Comparison of ENCODE assay signal across 8 cellular contexts in the genomic region with DNA sequence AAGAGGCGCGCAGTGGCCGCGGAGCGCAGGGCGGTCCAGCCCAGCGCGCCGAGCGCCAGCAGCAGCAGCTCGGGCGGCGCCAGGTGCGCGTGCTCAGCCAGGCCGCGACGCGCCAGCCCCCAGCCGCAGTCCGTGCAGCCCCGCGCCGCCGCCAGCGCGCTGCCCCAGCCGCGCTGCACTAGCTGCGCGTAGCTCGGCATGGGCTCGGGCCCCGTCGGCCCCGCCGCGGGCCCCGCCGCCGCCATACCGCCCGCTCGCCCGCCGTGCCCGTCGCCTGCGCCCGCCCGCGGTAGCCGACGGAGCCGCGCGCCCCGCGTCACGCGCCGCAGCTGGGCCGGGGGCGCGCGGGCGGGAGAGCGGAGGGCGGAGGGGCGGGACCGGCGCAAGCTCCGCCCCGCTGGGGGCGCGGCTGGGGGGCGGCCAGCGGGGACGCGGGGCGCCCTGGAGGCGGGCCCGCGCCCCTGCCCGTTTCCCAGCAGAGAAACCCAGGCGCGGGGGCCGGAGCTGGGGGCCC. TPM values are rescaled to one million over a fixed set of nuclear protein-coding genes. Genes with fewer than 3 reads are reported as not detected.
DNase-seq lines count a peak whose midpoint lies in the region; ATAC-seq, FAIRE-seq and TF ChIP-seq lines count a peak whose summit lies in the region.

A gene with protein sequence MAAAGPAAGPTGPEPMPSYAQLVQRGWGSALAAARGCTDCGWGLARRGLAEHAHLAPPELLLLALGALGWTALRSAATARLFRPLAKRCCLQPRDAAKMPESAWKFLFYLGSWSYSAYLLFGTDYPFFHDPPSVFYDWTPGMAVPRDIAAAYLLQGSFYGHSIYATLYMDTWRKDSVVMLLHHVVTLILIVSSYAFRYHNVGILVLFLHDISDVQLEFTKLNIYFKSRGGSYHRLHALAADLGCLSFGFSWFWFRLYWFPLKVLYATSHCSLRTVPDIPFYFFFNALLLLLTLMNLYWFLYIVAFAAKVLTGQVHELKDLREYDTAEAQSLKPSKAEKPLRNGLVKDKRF (minus strand): TSS at position 331 of the 514 bp plus-strand sequence. CDS start 86 bp downstream, at position 245.

- DNase-seq in T-helper 1 cell (no peak), SK-N-MC (ENCODE audit: low read depth, low spot score) (no peak), fibroblast of the aortic adventitia (ENCODE audit: low read depth) (no peak), progenitor cell of endocrine pancreas (ENCODE audit: low spot score, unreplicated experiment) (no peak), COLO829 (ENCODE audit: low spot score) (no peak), small intestine (no peak)

- H3K4me1 ChIP-seq in small intestine (ENCODE audit: control insufficient read depth in 2 of 2, insufficient read depth in 1 of 2, low read depth in 1 of 2, low read length in 1 of 2): peaks cover 2% of the 10 kb centered on the region in 2 donors

- no peak for ATAC-seq in GM21367 (IDR thresholded peaks at IDR 0.05; ENCODE audit: unreplicated experiment)

- H3K9me3 ChIP-seq in SK-N-MC (ENCODE audit: low read depth, low read length) (no peaks in the 10 kb centered on the region), small intestine (ENCODE audit: control insufficient read depth, low read depth) (no peaks in the 10 kb centered on the region)

- H3K4me3 ChIP-seq in SK-N-MC: peak within 1 kb of the TSS; percentile 83
- H3K4me3 ChIP-seq in fibroblast of the aortic adventitia (ENCODE audit: low read depth, low read length): peak within 1 kb of the TSS; percentile 64
- H3K4me3 ChIP-seq in small intestine (ENCODE audit: low read depth in 1 of 2, low read length in 2 of 2): peak within 1 kb of the TSS in 1 of 2 donors; percentile 40

- H3K9me3 Mint-ChIP-seq in T-helper 1 cell treated with Interleukin-12 subunit alpha and Interleukin-12 subunit beta and Interleukin-4 antibody, amounts not matched to agents 30 μg/mL and 1 μg/mL, for 36 hours: no peaks in the 10 kb centered on the region
- H3K9me3 Mint-ChIP-seq in progenitor cell of endocrine pancreas (ENCODE audit: low read depth): no peaks in the 10 kb centered on the region

- 1 to 3% (median 2%) methylated on average over 16 to 88 of the region's 88 CpGs for WGBS in small intestine, 3 donors

- peaks cover 2% of the 10 kb centered on the region for H3K4me1 Mint-ChIP-seq in T-helper 1 cell treated with Interleukin-12 subunit alpha and Interleukin-12 subunit beta and Interleukin-4 antibody, amounts not matched to agents 30 μg/mL and 1 μg/mL, for 36 hours (ENCODE audit: low read depth)
- H3K4me1 Mint-ChIP-seq in progenitor cell of endocrine pancreas (ENCODE audit: low read depth): peaks cover 10% of the 10 kb centered on the region

- H3K27ac Mint-ChIP-seq in T-helper 1 cell treated with Interleukin-12 subunit alpha and Interleukin-12 subunit beta and Interleukin-4 antibody, amounts not matched to agents 30 μg/mL and 1 μg/mL, for 36 hours: no peak within 1 kb of the TSS
- peak within 1 kb of the TSS; percentile 73 for H3K27ac Mint-ChIP-seq in progenitor cell of endocrine pancreas

- H3K27me3 Mint-ChIP-seq in T-helper 1 cell treated with Interleukin-12 subunit alpha and Interleukin-12 subunit beta and Interleukin-4 antibody, amounts not matched to agents 30 μg/mL and 1 μg/mL, for 36 hours (ENCODE audit: low read depth): peaks cover 27% of the 10 kb centered on the region
- H3K27me3 Mint-ChIP-seq in progenitor cell of endocrine pancreas: peaks cover 4% of the 10 kb centered on the region

- H3K27me3 ChIP-seq in small intestine (ENCODE audit: control insufficient read depth in 2 of 2, insufficient read depth in 2 of 2, low read length in 2 of 2): peaks cover 7 to 22% of the 10 kb centered on the region in 2 donors

- H3K36me3 Mint-ChIP-seq in T-helper 1 cell treated with Interleukin-12 subunit alpha and Interleukin-12 subunit beta and Interleukin-4 antibody, amounts not matched to agents 30 μg/mL and 1 μg/mL, for 36 hours (ENCODE audit: low read depth): peaks cover 5% of the 10 kb centered on the region
- H3K36me3 Mint-ChIP-seq in progenitor cell of endocrine pancreas (ENCODE audit: insufficient read depth): no peaks in the 10 kb centered on the region

- H3K9ac ChIP-seq in SK-N-MC (ENCODE audit: insufficient read length): peak within 1 kb of the TSS; percentile 55

- TF ChIP-seq CTCF in fibroblast of the aortic adventitia (IDR thresholded peaks at IDR 0.05; ENCODE audit: insufficient read depth, low read length) (no peak), progenitor cell of endocrine pancreas (IDR thresholded peaks at IDR 0.05; ENCODE audit: unreplicated experiment) (no peak)

- H3K27ac ChIP-seq in SK-N-MC (no peak within 1 kb of the TSS), small intestine (ENCODE audit: low read depth in 1 of 2, low read length in 1 of 2) (no peak within 1 kb of the TSS)

- no peak for FAIRE-seq in small intestine (lab: Jason Lieb, UNC)

- H3K36me3 ChIP-seq in SK-N-MC (ENCODE audit: insufficient read depth, low read length): no peaks in the 10 kb centered on the region; the same call in 1 of the 2 replicates
- H3K36me3 ChIP-seq in small intestine (ENCODE audit: control insufficient read depth in 2 of 2, insufficient read depth in 2 of 2, low read length in 2 of 2): peaks cover 5% of the 10 kb centered on the region in 2 donors

- H3K4me3 Mint-ChIP-seq in T-helper 1 cell treated with Interleukin-12 subunit alpha and Interleukin-12 subunit beta and Interleukin-4 antibody, amounts not matched to agents 30 μg/mL and 1 μg/mL, for 36 hours: peak within 1 kb of the TSS; percentile 64
- H3K4me3 Mint-ChIP-seq in progenitor cell of endocrine pancreas (ENCODE audit: low read depth): peak within 1 kb of the TSS; percentile 85

RNA-seq across cellular contexts. Expression of the gene that starts here (rescaled TPM):
- total RNA-seq in fibroblast of the aortic adventitia (ENCODE audit: low replicate concordance): 1.1 and 1.6 TPM in 2 replicates
- 20.1 and 20.9 TPM in 2 replicates for total RNA-seq in progenitor cell of endocrine pancreas
- polyA plus RNA-seq in small intestine: 1 to 10 TPM in 1 of 3 donors, not detected in 2; 1.5 TPM
